Comparison of ENCODE assay signal across 2 cellular contexts in the genomic region with DNA sequence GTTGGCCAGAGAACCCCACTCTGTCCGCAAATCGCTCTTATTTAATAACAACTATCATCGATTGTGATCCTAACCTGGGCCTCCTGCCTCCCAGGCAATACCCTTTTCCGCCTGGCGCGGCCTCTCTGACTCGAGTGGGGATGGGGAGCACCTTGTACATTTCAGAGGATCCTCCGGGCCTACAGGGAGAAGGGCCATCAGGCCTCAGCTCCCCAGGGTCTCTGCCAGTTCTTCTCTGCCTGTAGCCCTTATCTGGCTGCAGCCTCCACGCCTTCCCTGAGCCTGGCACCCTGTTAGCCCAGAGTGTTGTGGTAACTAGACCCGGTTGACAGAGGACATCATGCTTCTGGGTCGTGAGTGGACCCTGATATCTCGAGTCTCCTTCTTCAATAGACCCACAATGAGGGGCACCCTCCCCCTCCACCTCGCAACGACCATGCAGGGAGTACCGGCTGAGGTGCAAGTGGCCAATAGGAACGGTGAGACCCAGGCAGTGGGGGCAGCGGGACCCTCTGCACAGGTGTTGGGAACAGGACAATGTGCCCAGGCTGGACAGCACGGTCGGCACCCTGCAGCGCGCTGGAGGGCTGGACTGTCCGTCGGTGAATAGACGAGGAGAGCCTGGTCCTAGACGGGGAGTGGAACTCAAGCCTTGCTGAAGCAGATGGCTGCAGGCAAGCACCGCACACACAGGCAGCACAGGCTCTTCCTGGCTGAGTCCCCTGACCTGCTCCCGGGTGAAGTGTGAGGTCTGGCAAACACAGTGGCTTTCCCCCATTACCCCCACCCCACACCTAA.
TF ChIP-seq lines count a peak whose summit lies in the region.

No MANE protein-coding gene starts in this region.

TF ChIP-seq in SK-N-SH, 30 proteins besides CTCF, POLR2A, EP300 and RAD21 (continued from another document):
- TF ChIP-seq, protein P1, sequence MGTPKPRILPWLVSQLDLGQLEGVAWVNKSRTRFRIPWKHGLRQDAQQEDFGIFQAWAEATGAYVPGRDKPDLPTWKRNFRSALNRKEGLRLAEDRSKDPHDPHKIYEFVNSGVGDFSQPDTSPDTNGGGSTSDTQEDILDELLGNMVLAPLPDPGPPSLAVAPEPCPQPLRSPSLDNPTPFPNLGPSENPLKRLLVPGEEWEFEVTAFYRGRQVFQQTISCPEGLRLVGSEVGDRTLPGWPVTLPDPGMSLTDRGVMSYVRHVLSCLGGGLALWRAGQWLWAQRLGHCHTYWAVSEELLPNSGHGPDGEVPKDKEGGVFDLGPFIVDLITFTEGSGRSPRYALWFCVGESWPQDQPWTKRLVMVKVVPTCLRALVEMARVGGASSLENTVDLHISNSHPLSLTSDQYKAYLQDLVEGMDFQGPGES (IDR thresholded peaks at IDR 0.05; ENCODE audit: low read depth, low read length) = no peak
- TF ChIP-seq SMC3 (IDR thresholded peaks at IDR 0.05; ENCODE audit: low read depth, low read length) (no peak), FOSL2 (IDR thresholded peaks at IDR 0.05; ENCODE audit: borderline replicate concordance, low read depth) (no peak), FOXM1 (IDR thresholded peaks at IDR 0.05; ENCODE audit: low read depth) (no peak), TCF12 (IDR thresholded peaks at IDR 0.05) (no peak), GATA2 (CRISPR knock-in tag; IDR thresholded peaks at IDR 0.05) (no peak), TEAD4 (IDR thresholded peaks at IDR 0.05; ENCODE audit: borderline replicate concordance, insufficient read depth) (no peak), CHD2 (IDR thresholded peaks at IDR 0.05; ENCODE audit: low read length, partially characterized antibody) (no peak), JUND (IDR thresholded peaks at IDR 0.05) (no peak), GABPA (IDR thresholded peaks at IDR 0.05; ENCODE audit: low read depth) (no peak), MXI1 (IDR thresholded peaks at IDR 0.05; ENCODE audit: low read depth, low read length) (no peak), YY1 (IDR thresholded peaks at IDR 0.05; ENCODE audit: low read depth) (no peak), POLR2AphosphoS5 (IDR thresholded peaks at IDR 0.05; ENCODE audit: low read depth, low read length) (no peak)
- TF ChIP-seq, protein P2, sequence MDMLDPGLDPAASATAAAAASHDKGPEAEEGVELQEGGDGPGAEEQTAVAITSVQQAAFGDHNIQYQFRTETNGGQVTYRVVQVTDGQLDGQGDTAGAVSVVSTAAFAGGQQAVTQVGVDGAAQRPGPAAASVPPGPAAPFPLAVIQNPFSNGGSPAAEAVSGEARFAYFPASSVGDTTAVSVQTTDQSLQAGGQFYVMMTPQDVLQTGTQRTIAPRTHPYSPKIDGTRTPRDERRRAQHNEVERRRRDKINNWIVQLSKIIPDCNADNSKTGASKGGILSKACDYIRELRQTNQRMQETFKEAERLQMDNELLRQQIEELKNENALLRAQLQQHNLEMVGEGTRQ (IDR thresholded peaks at IDR 0.05; ENCODE audit: borderline replicate concordance, low read depth, low read length) = no peak
- TF ChIP-seq, protein P3, sequence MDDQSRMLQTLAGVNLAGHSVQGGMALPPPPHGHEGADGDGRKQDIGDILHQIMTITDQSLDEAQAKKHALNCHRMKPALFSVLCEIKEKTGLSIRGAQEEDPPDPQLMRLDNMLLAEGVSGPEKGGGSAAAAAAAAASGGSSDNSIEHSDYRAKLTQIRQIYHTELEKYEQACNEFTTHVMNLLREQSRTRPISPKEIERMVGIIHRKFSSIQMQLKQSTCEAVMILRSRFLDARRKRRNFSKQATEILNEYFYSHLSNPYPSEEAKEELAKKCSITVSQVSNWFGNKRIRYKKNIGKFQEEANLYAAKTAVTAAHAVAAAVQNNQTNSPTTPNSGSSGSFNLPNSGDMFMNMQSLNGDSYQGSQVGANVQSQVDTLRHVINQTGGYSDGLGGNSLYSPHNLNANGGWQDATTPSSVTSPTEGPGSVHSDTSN (IDR thresholded peaks at IDR 0.05) = no peak
- TF ChIP-seq, protein P4, sequence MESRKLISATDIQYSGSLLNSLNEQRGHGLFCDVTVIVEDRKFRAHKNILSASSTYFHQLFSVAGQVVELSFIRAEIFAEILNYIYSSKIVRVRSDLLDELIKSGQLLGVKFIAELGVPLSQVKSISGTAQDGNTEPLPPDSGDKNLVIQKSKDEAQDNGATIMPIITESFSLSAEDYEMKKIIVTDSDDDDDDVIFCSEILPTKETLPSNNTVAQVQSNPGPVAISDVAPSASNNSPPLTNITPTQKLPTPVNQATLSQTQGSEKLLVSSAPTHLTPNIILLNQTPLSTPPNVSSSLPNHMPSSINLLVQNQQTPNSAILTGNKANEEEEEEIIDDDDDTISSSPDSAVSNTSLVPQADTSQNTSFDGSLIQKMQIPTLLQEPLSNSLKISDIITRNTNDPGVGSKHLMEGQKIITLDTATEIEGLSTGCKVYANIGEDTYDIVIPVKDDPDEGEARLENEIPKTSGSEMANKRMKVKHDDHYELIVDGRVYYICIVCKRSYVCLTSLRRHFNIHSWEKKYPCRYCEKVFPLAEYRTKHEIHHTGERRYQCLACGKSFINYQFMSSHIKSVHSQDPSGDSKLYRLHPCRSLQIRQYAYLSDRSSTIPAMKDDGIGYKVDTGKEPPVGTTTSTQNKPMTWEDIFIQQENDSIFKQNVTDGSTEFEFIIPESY (IDR thresholded peaks at IDR 0.05; ENCODE audit: borderline replicate concordance, low read depth) = no peak
- TF ChIP-seq, protein P5, sequence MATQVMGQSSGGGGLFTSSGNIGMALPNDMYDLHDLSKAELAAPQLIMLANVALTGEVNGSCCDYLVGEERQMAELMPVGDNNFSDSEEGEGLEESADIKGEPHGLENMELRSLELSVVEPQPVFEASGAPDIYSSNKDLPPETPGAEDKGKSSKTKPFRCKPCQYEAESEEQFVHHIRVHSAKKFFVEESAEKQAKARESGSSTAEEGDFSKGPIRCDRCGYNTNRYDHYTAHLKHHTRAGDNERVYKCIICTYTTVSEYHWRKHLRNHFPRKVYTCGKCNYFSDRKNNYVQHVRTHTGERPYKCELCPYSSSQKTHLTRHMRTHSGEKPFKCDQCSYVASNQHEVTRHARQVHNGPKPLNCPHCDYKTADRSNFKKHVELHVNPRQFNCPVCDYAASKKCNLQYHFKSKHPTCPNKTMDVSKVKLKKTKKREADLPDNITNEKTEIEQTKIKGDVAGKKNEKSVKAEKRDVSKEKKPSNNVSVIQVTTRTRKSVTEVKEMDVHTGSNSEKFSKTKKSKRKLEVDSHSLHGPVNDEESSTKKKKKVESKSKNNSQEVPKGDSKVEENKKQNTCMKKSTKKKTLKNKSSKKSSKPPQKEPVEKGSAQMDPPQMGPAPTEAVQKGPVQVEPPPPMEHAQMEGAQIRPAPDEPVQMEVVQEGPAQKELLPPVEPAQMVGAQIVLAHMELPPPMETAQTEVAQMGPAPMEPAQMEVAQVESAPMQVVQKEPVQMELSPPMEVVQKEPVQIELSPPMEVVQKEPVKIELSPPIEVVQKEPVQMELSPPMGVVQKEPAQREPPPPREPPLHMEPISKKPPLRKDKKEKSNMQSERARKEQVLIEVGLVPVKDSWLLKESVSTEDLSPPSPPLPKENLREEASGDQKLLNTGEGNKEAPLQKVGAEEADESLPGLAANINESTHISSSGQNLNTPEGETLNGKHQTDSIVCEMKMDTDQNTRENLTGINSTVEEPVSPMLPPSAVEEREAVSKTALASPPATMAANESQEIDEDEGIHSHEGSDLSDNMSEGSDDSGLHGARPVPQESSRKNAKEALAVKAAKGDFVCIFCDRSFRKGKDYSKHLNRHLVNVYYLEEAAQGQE (IDR thresholded peaks at IDR 0.05; ENCODE audit: low read depth, low read length) = no peak
TF ChIP-seq in SK-N-SH: peak in this region for 0.

TF ChIP-seq in SK-N-SH treated with all-trans-retinoic acid at 6 μM for 48 hours, 23 proteins besides CTCF, POLR2A, EP300 and RAD21 (continued from another document):
- TF ChIP-seq, protein P6, sequence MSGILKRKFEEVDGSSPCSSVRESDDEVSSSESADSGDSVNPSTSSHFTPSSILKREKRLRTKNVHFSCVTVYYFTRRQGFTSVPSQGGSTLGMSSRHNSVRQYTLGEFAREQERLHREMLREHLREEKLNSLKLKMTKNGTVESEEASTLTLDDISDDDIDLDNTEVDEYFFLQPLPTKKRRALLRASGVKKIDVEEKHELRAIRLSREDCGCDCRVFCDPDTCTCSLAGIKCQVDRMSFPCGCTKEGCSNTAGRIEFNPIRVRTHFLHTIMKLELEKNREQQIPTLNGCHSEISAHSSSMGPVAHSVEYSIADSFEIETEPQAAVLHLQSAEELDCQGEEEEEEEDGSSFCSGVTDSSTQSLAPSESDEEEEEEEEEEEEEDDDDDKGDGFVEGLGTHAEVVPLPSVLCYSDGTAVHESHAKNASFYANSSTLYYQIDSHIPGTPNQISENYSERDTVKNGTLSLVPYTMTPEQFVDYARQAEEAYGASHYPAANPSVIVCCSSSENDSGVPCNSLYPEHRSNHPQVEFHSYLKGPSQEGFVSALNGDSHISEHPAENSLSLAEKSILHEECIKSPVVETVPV (CRISPR knock-in tag; IDR thresholded peaks at IDR 0.05) = no peak
- TF ChIP-seq ARNTL (CRISPR knock-in tag; IDR thresholded peaks at IDR 0.05; ENCODE audit: borderline replicate concordance, low read depth) (no peak), TOX (CRISPR knock-in tag; IDR thresholded peaks at IDR 0.05; ENCODE audit: borderline replicate concordance) (no peak), ISL1 (CRISPR knock-in tag; IDR thresholded peaks at IDR 0.05) (no peak), TCF4 (CRISPR knock-in tag; IDR thresholded peaks at IDR 0.05; ENCODE audit: borderline replicate concordance) (no peak), ZNF70 (CRISPR knock-in tag; IDR thresholded peaks at IDR 0.05) (no peak), ZNF565 (CRISPR knock-in tag; conservative IDR thresholded peaks at IDR 0.05; ENCODE audit: low read depth) (no peak), CSDC2 (CRISPR knock-in tag; IDR thresholded peaks at IDR 0.05) (no peak)
- TF ChIP-seq, protein P7, sequence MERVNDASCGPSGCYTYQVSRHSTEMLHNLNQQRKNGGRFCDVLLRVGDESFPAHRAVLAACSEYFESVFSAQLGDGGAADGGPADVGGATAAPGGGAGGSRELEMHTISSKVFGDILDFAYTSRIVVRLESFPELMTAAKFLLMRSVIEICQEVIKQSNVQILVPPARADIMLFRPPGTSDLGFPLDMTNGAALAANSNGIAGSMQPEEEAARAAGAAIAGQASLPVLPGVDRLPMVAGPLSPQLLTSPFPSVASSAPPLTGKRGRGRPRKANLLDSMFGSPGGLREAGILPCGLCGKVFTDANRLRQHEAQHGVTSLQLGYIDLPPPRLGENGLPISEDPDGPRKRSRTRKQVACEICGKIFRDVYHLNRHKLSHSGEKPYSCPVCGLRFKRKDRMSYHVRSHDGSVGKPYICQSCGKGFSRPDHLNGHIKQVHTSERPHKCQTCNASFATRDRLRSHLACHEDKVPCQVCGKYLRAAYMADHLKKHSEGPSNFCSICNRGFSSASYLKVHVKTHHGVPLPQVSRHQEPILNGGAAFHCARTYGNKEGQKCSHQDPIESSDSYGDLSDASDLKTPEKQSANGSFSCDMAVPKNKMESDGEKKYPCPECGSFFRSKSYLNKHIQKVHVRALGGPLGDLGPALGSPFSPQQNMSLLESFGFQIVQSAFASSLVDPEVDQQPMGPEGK (CRISPR knock-in tag; IDR thresholded peaks at IDR 0.05; ENCODE audit: borderline replicate concordance) = no peak
- TF ChIP-seq, protein P8, sequence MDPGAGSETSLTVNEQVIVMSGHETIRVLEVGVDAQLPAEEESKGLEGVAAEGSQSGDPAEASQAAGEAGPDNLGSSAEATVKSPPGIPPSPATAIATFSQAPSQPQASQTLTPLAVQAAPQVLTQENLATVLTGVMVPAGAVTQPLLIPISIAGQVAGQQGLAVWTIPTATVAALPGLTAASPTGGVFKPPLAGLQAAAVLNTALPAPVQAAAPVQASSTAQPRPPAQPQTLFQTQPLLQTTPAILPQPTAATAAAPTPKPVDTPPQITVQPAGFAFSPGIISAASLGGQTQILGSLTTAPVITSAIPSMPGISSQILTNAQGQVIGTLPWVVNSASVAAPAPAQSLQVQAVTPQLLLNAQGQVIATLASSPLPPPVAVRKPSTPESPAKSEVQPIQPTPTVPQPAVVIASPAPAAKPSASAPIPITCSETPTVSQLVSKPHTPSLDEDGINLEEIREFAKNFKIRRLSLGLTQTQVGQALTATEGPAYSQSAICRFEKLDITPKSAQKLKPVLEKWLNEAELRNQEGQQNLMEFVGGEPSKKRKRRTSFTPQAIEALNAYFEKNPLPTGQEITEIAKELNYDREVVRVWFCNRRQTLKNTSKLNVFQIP (CRISPR knock-in tag; IDR thresholded peaks at IDR 0.05; ENCODE audit: borderline replicate concordance, low read depth) = no peak
- TF ChIP-seq, protein P9, sequence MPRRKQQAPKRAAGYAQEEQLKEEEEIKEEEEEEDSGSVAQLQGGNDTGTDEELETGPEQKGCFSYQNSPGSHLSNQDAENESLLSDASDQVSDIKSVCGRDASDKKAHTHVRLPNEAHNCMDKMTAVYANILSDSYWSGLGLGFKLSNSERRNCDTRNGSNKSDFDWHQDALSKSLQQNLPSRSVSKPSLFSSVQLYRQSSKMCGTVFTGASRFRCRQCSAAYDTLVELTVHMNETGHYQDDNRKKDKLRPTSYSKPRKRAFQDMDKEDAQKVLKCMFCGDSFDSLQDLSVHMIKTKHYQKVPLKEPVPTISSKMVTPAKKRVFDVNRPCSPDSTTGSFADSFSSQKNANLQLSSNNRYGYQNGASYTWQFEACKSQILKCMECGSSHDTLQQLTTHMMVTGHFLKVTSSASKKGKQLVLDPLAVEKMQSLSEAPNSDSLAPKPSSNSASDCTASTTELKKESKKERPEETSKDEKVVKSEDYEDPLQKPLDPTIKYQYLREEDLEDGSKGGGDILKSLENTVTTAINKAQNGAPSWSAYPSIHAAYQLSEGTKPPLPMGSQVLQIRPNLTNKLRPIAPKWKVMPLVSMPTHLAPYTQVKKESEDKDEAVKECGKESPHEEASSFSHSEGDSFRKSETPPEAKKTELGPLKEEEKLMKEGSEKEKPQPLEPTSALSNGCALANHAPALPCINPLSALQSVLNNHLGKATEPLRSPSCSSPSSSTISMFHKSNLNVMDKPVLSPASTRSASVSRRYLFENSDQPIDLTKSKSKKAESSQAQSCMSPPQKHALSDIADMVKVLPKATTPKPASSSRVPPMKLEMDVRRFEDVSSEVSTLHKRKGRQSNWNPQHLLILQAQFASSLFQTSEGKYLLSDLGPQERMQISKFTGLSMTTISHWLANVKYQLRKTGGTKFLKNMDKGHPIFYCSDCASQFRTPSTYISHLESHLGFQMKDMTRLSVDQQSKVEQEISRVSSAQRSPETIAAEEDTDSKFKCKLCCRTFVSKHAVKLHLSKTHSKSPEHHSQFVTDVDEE (CRISPR knock-in tag; IDR thresholded peaks at IDR 0.05) = no peak
TF ChIP-seq in SK-N-SH treated with all-trans-retinoic acid at 6 μM for 48 hours: peak in this region for 0.
